In genomic region chr10:106919798-106920382, GRCh38 we compare ENCODE assay signal across 14 cellular contexts.
DNase-seq lines count a peak whose midpoint lies in the region; ATAC-seq and TF ChIP-seq lines count a peak whose summit lies in the region.
"Had no signal": no experiment of that assay in that cellular context is flagged by ENCODE, and none has a peak within 500 bp of the region (broad histone marks: within the 10 kb centered on the region; RNA-seq: fewer than 3 reads in every experiment).

No MANE protein-coding gene starts in this region.

- DNase-seq in GM13976 (ENCODE audit: low spot score) = peak; percentile 23
- no peak for DNase-seq in SJCRH30
- no peak for DNase-seq in mucosa of descending colon
- no peak for DNase-seq in A172 (ENCODE audit: low spot score)
- DNase-seq: ACHN; activated CD4-positive, alpha-beta T cell treated with anti-CD3 and anti-CD28 coated beads, Interleukin-2, amount 50 U/mL, for 4 hours; activated naive CD4-positive, alpha-beta T cell; DMS153; NCI-H1436; NCI-H774 had no signal

- TF ChIP-seq CTCF in GM13976 (IDR thresholded peaks at IDR 0.05; ENCODE audit: borderline replicate concordance, control extremely low read depth, extremely low read depth, insufficient read depth, missing control alignments) = no peak
- TF ChIP-seq CTCF in mucosa of descending colon (IDR thresholded peaks at IDR 0.05) = no peak

- H3K4me3 ChIP-seq in SJCRH30 = no peak overlapping the region
- H3K4me3 ChIP-seq in mucosa of descending colon = no peak overlapping the region

- intact Hi-C loops in mucosa of descending colon (cut with DNase I, micrococcal nuclease) = no loop called here

- H3K27me3 ChIP-seq in SJCRH30 = no peaks in the 10 kb centered on the region

- H3K4me1 ChIP-seq in SJCRH30 (peaks cover 2% of the 10 kb centered on the region; the same call in 1 of the 2 replicates), mucosa of descending colon (ENCODE audit: low read depth) (no peaks in the 10 kb centered on the region)

- peaks cover 8% of the 10 kb centered on the region for H3K36me3 ChIP-seq in SJCRH30
- H3K36me3 ChIP-seq in mucosa of descending colon (ENCODE audit: low read depth) = no peaks in the 10 kb centered on the region

- no peak overlapping the region for H3K27ac ChIP-seq in SJCRH30

- H3K9me3 ChIP-seq in SJCRH30 (replicated peaks) (0 out of 2 replicates have a peak, but pooled peaks cover 2% of the 10 kb centered on the region), mucosa of descending colon (no peaks in the 10 kb centered on the region)

- peak; percentile 55 for ATAC-seq in GM19438 (IDR thresholded peaks at IDR 0.05; ENCODE audit: low read depth, unreplicated experiment)
- ATAC-seq in HG02763 (IDR thresholded peaks at IDR 0.05; ENCODE audit: unreplicated experiment) = peak; percentile 72
- ATAC-seq in HG03442 (IDR thresholded peaks at IDR 0.05; ENCODE audit: unreplicated experiment) = peak; percentile 80
- ATAC-seq in mucosa of descending colon = no peak
- no peak for ATAC-seq in GM21737 (IDR thresholded peaks at IDR 0.05; ENCODE audit: unreplicated experiment)

- in situ Hi-C loops in GM13976 (cut with MboI; ENCODE audit: low sequenced_read_pairs, unreplicated experiment) = no loop called here

Comparison
In these comparisons a context has a peak if more than half of its experiments do, and no peak if none do; other contexts are left out.
1. ATAC-seq: peak in GM19438 (single experiment), HG02763 (single experiment) and HG03442 (single experiment); none in mucosa of descending colon (single experiment) and GM21737 (single experiment).